9 cellular contexts compared by ENCODE assay signal in genomic region chr7:16739863-16740622, GRCh38. TPM values are rescaled to one million over a fixed set of nuclear protein-coding genes. Genes with fewer than 3 reads are reported as not detected.
A peak's percentile ranks its signal among the peaks of the same experiment; 100 is the strongest.
DNase-seq lines count a peak whose midpoint lies in the region; ATAC-seq and TF ChIP-seq lines count a peak whose summit lies in the region.
"Had no signal": no experiment of that assay in that cellular context is flagged by ENCODE, and none has a peak within 500 bp of the region (broad histone marks: within the 10 kb centered on the region; RNA-seq: fewer than 3 reads in every experiment).

No MANE protein-coding gene starts in this region.

- peak overlapping the region in 1 of 4 donors; percentile 51 for H3K27ac ChIP-seq in gastrocnemius medialis

- TF ChIP-seq CTCF in foreskin fibroblast (IDR thresholded peaks at IDR 0.05; ENCODE audit: low read depth, low read length) (no peak), gastrocnemius medialis (IDR thresholded peaks at IDR 0.05 in 4 of 5, conservative IDR thresholded peaks at IDR 0.05 in 1 of 5) (no peak), type B pancreatic cell (conservative IDR thresholded peaks at IDR 0.05) (no peak)

- H3K9me3 ChIP-seq in gastrocnemius medialis = no peaks in the 10 kb centered on the region

- intact Hi-C loops in gastrocnemius medialis (cut with DNase I; ENCODE audit: low total_unique reads) = no loop called here

- peak; percentile 14 to 58 for ATAC-seq in gastrocnemius medialis
- no peak for ATAC-seq in HG03565 (IDR thresholded peaks at IDR 0.05; ENCODE audit: unreplicated experiment)

- DNase-seq in H4 (ENCODE audit: low spot score) (peak; percentile 99), RPMI7951 (ENCODE audit: low read depth) (peak; percentile 99), foreskin fibroblast (peak; percentile 97 to 98), gastrocnemius medialis (no peak), NCI-H345 treated with DMSO at 0.1 percent for 48 hours (lab: John Stamatoyannopoulos, UW; ENCODE audit: unreplicated experiment) (no peak), GDM1 (lab: John Stamatoyannopoulos, UW) (no peak), type B pancreatic cell (ENCODE audit: extremely low spot score, unreplicated experiment) (no peak)
- DNase-seq: MV-4-11 had no signal

- H3K27me3 Mint-ChIP-seq in type B pancreatic cell = no peaks in the 10 kb centered on the region

- H3K4me3 ChIP-seq in foreskin fibroblast (ENCODE audit: low read depth in 1 of 2, low read length in 2 of 2) (no peak overlapping the region), gastrocnemius medialis (no peak overlapping the region)

- H3K27ac Mint-ChIP-seq in type B pancreatic cell = no peak overlapping the region

- H3K4me3 Mint-ChIP-seq in type B pancreatic cell = no peak overlapping the region

- peaks cover 11% of the 10 kb centered on the region for H3K4me1 Mint-ChIP-seq in type B pancreatic cell (ENCODE audit: unreplicated experiment)

- no peak for TF ChIP-seq POLR2A in gastrocnemius medialis (IDR thresholded peaks at IDR 0.05)

- H3K27me3 ChIP-seq in gastrocnemius medialis = no peaks in the 10 kb centered on the region

- H3K36me3 ChIP-seq in gastrocnemius medialis = no peaks in the 10 kb centered on the region

- in situ Hi-C loops in gastrocnemius medialis (cut with MboI; ENCODE audit: low sequenced_read_pairs in 4 of 4) = no loop called here

- no peaks in the 10 kb centered on the region for H3K36me3 Mint-ChIP-seq in type B pancreatic cell

- no peaks in the 10 kb centered on the region for H3K9me3 Mint-ChIP-seq in type B pancreatic cell

- no peaks in the 10 kb centered on the region for H3K4me1 ChIP-seq in gastrocnemius medialis

RNA-seq across cellular contexts. Expression of gene TSPAN13, which starts 13.5 kb away (rescaled TPM):
- total RNA-seq in H4 (2014; rRNA removed; shearing (Covaris generic)) = 55.0 and 80.5 TPM in 2 replicates
- 4.4 and 5.5 TPM in 2 replicates for total RNA-seq in RPMI7951 (2014; rRNA removed; shearing (Covaris generic))
- total RNA-seq in gastrocnemius medialis (1 to 10 TPM; 2.8 to 8.3 (median 6.9) TPM), type B pancreatic cell (ENCODE audit: low replicate concordance) (65.1 and 99.5 TPM in 2 replicates)

Comparison
In these comparisons a context has a peak if more than half of its experiments do, and no peak if none do; other contexts are left out.
1. DNase-seq: peak in H4 (single experiment), RPMI7951 (single experiment) and foreskin fibroblast (2 of 2); none in gastrocnemius medialis (0 of 2), NCI-H345 treated with DMSO at 0.1 percent for 48 hours (single experiment), GDM1 (single experiment) and type B pancreatic cell (single experiment).